In the genomic region with DNA sequence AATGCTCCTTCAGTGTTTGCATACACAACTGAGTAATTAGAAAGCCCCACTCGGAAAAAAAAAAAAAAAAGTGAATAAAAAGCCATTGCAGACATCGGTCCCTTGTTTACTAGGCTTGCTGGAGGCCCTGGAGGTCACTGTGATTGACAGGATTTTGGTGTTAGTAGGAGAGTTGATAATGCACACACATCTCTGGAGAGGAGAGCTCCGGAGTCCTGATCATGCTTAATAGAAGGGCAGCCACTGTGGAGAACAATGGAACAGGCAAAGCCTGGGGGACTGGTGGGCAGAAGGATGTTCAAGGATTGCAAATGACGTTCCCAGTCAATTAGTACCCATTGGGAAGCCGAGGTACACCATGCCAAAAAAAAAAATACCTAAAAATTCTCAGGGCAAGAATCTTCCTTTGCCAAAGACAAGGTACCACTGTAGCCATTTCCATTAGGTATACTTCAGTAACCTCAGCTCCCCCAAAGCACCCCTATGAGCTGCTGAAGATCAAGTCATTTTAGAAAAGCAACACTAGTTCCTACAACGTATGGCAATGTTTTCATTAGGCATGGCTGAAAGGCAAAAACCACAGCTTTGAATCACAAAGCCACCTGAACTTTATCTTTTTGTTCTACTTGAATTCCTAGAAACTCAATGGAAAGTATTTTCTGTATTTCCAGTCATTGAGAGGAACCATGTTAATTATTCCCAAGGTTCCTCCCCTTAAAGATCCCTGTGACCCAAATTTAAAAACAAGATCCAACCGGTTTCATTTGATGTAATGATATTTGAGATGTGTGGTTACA, we compare ENCODE assay signal across 2 cellular contexts.
TF ChIP-seq lines count a peak whose summit lies in the region.

No MANE protein-coding gene starts in this region.

TF ChIP-seq in GM23338, 12 proteins besides CTCF, POLR2A, EP300 and RAD21:
- TF ChIP-seq ZNF331 (CRISPR knock-in tag; IDR thresholded peaks at IDR 0.05; ENCODE audit: low read depth) (no peak), EZH2 (IDR thresholded peaks at IDR 0.05; ENCODE audit: low read depth, unreplicated experiment) (no peak), EZH2phosphoT487 (IDR thresholded peaks at IDR 0.05; ENCODE audit: unreplicated experiment) (no peak), CREB1 (CRISPR knock-in tag; IDR thresholded peaks at IDR 0.05; ENCODE audit: low read depth) (peak; percentile 3; the same call in 1 of the 2 replicates)

TF ChIP-seq in HEK293T, 16 proteins besides CTCF, POLR2A, EP300 and RAD21:
- TF ChIP-seq L3MBTL2 (conservative IDR thresholded peaks at IDR 0.05) = no peak
- TF ChIP-seq, protein P1, sequence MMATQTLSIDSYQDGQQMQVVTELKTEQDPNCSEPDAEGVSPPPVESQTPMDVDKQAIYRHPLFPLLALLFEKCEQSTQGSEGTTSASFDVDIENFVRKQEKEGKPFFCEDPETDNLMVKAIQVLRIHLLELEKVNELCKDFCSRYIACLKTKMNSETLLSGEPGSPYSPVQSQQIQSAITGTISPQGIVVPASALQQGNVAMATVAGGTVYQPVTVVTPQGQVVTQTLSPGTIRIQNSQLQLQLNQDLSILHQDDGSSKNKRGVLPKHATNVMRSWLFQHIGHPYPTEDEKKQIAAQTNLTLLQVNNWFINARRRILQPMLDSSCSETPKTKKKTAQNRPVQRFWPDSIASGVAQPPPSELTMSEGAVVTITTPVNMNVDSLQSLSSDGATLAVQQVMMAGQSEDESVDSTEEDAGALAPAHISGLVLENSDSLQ (IDR thresholded peaks at IDR 0.05) = peak; percentile 28; the same call in 1 of the 2 replicates
